8 cellular contexts compared by ENCODE assay signal in the genomic region with DNA sequence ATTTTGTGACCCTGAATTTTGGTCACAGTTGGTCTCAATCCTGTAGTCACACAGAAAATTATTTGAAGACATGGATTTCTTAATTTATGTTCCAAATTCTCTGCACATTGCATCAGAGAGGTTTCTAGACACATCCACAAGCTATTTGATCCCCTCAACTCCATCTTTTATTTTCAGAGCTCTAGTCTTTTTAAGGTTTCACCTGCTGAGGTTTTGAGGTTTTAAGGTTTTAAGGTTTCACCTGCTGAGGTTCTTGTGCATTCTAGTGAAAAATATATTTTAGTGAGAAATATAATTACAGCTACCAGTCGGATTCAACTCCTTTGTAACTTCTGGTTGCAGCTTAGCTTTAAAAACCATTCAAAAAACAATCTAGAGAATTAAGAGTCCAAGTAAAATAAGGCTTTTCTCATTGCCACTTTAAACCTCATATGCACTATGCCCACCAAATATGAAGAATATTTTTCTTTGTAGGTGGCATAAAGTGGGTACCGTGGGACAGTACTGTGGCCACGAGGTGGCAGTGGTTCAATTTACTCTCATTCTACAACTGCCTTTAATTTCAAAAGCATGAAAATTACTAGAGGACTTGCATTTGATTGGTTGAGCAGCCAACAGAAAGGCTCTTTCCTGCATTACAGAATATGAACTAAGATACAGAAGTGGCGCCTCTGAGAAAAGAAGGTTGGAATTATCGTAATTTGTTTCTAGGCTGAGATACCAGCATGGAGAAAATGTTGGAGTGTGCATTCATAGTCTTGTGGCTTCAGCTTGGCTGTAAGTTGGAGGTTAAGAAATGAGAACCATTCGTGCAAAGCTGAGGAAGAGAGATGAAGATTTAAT.
A peak's percentile ranks its signal among the peaks of the same experiment; 100 is the strongest.
DNase-seq lines count a peak whose midpoint lies in the region; ATAC-seq and TF ChIP-seq lines count a peak whose summit lies in the region.

No MANE protein-coding gene starts in this region.

- peak; percentile 59 for TF ChIP-seq CTCF in CD4-positive, alpha-beta T cell (IDR thresholded peaks at IDR 0.05)

- peaks cover 4% of the 10 kb centered on the region for H3K36me3 Mint-ChIP-seq in CD4-positive, alpha-beta T cell (ENCODE audit: low read depth)
- no peaks in the 10 kb centered on the region for H3K36me3 Mint-ChIP-seq in activated CD8-positive, alpha-beta T cell treated with anti-CD3 and anti-CD28 coated beads, Interleukin-2, amount 10 ng/mL, durations not matched to agents 7 days and 5 days (ENCODE audit: low read depth)

- H3K27me3 ChIP-seq in CD4-positive, alpha-beta T cell (ENCODE audit: control insufficient read depth, insufficient read depth, low read length) = no peaks in the 10 kb centered on the region

- DNase-seq in CD4-positive, alpha-beta T cell = peak in 9 of 10 experiments; percentile 2 to 48 (median 29)
- DNase-seq in HT-29 (ENCODE audit: low spot score) (peak; percentile 36), foreskin melanocyte (peak; percentile 10), SK-N-DZ (ENCODE audit: low spot score) (no peak), NCI-H2081 treated with DMSO at 0.1 percent for 48 hours (lab: John Stamatoyannopoulos, UW) (no peak)
- DNase-seq in activated CD8-positive, alpha-beta T cell treated with anti-CD3 and anti-CD28 coated beads, Interleukin-2, amount 10 ng/mL, durations not matched to agents 7 days and 5 days = peak; percentile 71
- DNase-seq in stimulated activated naive CD8-positive, alpha-beta T cell treated with anti-CD3 and anti-CD28 coated beads, Interleukin-15, Interleukin-2, amounts not matched to agents 100 U/mL and 50 U/mL, for 24 hours = peak; percentile 27

- no peaks in the 10 kb centered on the region for H3K9me3 ChIP-seq in CD4-positive, alpha-beta T cell (ENCODE audit: control insufficient read depth, low read length)

- POLR2A ChIA-PET in CD4-positive, alpha-beta T cell (lab: Charles Lee) = interaction anchor here (1.0 to 1.8 kb wide), 3 partner anchors 31 to 43 kb away, joined by 3 to 6 read pairs (median 4); no protein-coding TSS in a partner anchor
- POLR2A ChIA-PET in activated CD8-positive, alpha-beta T cell treated with anti-CD3 and anti-CD28 coated beads, Interleukin-2, amount 10 ng/mL, durations not matched to agents 7 days and 5 days (lab: Charles Lee) = interaction anchor here (0.6 to 1.0 kb wide), 4 partner anchors 13 to 516 kb away, joined by 3 to 4 read pairs (median 4); no protein-coding TSS in a partner anchor

- H3K27ac Mint-ChIP-seq in CD4-positive, alpha-beta T cell = peak overlapping the region; percentile 93
- peak overlapping the region; percentile 81 for H3K27ac Mint-ChIP-seq in activated CD8-positive, alpha-beta T cell treated with anti-CD3 and anti-CD28 coated beads, Interleukin-2, amount 10 ng/mL, durations not matched to agents 7 days and 5 days

- intact Hi-C loops in CD4-positive, alpha-beta T cell (cut with DNase I, micrococcal nuclease) = loop anchor here (2.0 to 5.0 kb wide), 3 partner anchors 38 to 128 kb away; no protein-coding TSS in a partner anchor

- peak overlapping the region; percentile 86 for H3K4me3 Mint-ChIP-seq in CD4-positive, alpha-beta T cell
- H3K4me3 Mint-ChIP-seq in activated CD8-positive, alpha-beta T cell treated with anti-CD3 and anti-CD28 coated beads, Interleukin-2, amount 10 ng/mL, durations not matched to agents 7 days and 5 days = peak overlapping the region; percentile 76

- ATAC-seq in CD4-positive, alpha-beta T cell (ENCODE audit: poor library complexity) = peak; percentile 95
- ATAC-seq in activated CD8-positive, alpha-beta T cell treated with anti-CD3 and anti-CD28 coated beads, Interleukin-2, amount 10 ng/mL, durations not matched to agents 7 days and 5 days = peak; percentile 91
- ATAC-seq in stimulated activated naive CD8-positive, alpha-beta T cell treated with anti-CD3 and anti-CD28 coated beads, Interleukin-15, Interleukin-2, amounts not matched to agents 100 U/mL and 50 U/mL, for 24 hours = peak; percentile 68
- ATAC-seq in HG03139 (IDR thresholded peaks at IDR 0.05; ENCODE audit: unreplicated experiment) = no peak

- no peaks in the 10 kb centered on the region for H3K9me3 Mint-ChIP-seq in CD4-positive, alpha-beta T cell
- no peaks in the 10 kb centered on the region for H3K9me3 Mint-ChIP-seq in activated CD8-positive, alpha-beta T cell treated with anti-CD3 and anti-CD28 coated beads, Interleukin-2, amount 10 ng/mL, durations not matched to agents 7 days and 5 days (ENCODE audit: insufficient read depth)

- H3K27ac ChIP-seq in CD4-positive, alpha-beta T cell (ENCODE audit: low read depth, low read length) = peak overlapping the region; percentile 35

- H3K27me3 Mint-ChIP-seq in CD4-positive, alpha-beta T cell = no peaks in the 10 kb centered on the region
- H3K27me3 Mint-ChIP-seq in activated CD8-positive, alpha-beta T cell treated with anti-CD3 and anti-CD28 coated beads, Interleukin-2, amount 10 ng/mL, durations not matched to agents 7 days and 5 days (ENCODE audit: low read depth) = peaks cover 6% of the 10 kb centered on the region

- peaks cover 22% of the 10 kb centered on the region for H3K4me1 Mint-ChIP-seq in CD4-positive, alpha-beta T cell (ENCODE audit: low read depth)
- peaks cover 19% of the 10 kb centered on the region for H3K4me1 Mint-ChIP-seq in activated CD8-positive, alpha-beta T cell treated with anti-CD3 and anti-CD28 coated beads, Interleukin-2, amount 10 ng/mL, durations not matched to agents 7 days and 5 days (ENCODE audit: low read depth)

- CTCF ChIA-PET in CD4-positive, alpha-beta T cell (lab: Charles Lee) = interaction anchor here (0.8 to 1.5 kb wide), 5 partner anchors 26 to 61 kb away, joined by 3 to 7 read pairs (median 3); no protein-coding TSS in a partner anchor
- CTCF ChIA-PET in activated CD8-positive, alpha-beta T cell treated with anti-CD3 and anti-CD28 coated beads, Interleukin-2, amount 10 ng/mL, durations not matched to agents 7 days and 5 days (lab: Charles Lee) = interaction anchor here (0.6 to 4.4 kb wide), 41 partner anchors 8 to 530 kb away, joined by 3 to 52 read pairs (median 5); no protein-coding TSS in a partner anchor

Comparison
In these comparisons a context has a peak if more than half of its experiments do, and no peak if none do; other contexts are left out.
1. DNase-seq: peak in CD4-positive, alpha-beta T cell (9 of 10), HT-29 (single experiment), activated CD8-positive, alpha-beta T cell treated with anti-CD3 and anti-CD28 coated beads, Interleukin-2, amount 10 ng/mL, durations not matched to agents 7 days and 5 days (single experiment), foreskin melanocyte (single experiment) and stimulated activated naive CD8-positive, alpha-beta T cell treated with anti-CD3 and anti-CD28 coated beads, Interleukin-15, Interleukin-2, amounts not matched to agents 100 U/mL and 50 U/mL, for 24 hours (single experiment); none in SK-N-DZ (single experiment) and NCI-H2081 treated with DMSO at 0.1 percent for 48 hours (single experiment).